13 cellular contexts compared by ENCODE assay signal in the genomic region with DNA sequence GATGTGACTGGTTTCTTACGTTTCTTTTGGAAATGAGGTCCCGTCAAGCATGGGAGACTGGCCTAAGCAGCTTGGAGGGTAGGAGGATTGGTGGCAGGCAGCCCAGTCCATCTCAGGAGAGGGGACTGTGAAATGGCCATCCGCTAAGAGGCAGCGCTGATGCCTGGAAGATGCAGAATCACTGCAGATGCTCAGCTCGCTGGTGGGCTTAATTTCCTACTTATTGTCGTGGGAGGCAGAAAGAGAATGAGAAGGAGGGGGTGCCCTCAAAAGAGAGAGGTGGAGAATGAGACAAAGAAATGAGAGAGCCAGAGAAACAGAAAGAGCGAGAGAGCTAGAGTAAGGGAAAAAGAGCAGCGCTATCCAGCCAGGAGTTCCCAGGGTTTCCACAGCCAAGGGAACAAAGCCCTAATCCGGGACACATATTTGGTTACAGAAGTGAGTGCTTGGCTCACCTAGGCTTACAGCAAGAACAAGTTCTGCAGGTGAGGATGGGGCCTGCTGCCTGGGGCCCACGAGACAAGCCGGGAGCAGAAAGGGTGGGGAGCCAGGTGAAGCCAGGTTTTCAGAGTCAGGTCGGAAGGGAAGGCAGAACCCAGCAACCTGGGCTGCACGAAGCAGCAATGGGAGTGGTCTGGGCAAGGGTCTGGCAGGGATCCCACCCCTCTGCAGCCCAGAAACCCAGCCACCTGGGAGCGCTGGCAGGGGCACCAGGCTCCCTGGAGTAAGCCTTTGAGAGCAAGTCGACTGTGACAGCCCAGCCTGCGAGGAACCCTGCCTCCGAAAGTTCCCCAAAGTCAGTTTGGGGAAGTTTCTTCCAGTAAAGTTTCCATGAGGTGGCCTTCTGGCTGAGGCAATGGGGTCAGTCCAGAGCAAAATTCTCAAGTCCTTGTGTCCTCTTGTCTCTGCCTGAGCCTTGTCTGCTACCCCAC. TPM values are rescaled to one million over a fixed set of nuclear protein-coding genes. Genes with fewer than 3 reads are reported as not detected.
DNase-seq lines count a peak whose midpoint lies in the region; ATAC-seq, FAIRE-seq and TF ChIP-seq lines count a peak whose summit lies in the region.
"Had no signal": no experiment of that assay in that cellular context is flagged by ENCODE, and none has a peak within 500 bp of the region (broad histone marks: within the 10 kb centered on the region; RNA-seq: fewer than 3 reads in every experiment).

No MANE protein-coding gene starts in this region.

- peak overlapping the region in 1 of 2 donors; percentile 3 for H3K27ac ChIP-seq in small intestine (ENCODE audit: low read depth in 1 of 2, low read length in 1 of 2)

- H3K9me3 ChIP-seq in small intestine (ENCODE audit: control insufficient read depth, low read depth): no peaks in the 10 kb centered on the region

- no peaks in the 10 kb centered on the region for H3K27me3 ChIP-seq in small intestine (ENCODE audit: control insufficient read depth in 2 of 2, insufficient read depth in 2 of 2, low read length in 2 of 2)

- H3K4me3 Mint-ChIP-seq in activated T-helper 1 cell treated with anti-CD3 and anti-CD28 coated beads, Interleukin-12 subunit alpha, Interleukin-12 subunit beta, Interleukin-2, Interleukin-4 antibody, amounts not matched to agents 30 ng/mL and 10 ng/mL and 1 ng/mL, durations not matched to agents 14 hours and 24 hours and 36 hours: no peak overlapping the region
- no peak overlapping the region for H3K4me3 Mint-ChIP-seq in neural crest cell

- DNase-seq in CD1c-positive myeloid dendritic cell (ENCODE audit: extremely low spot score) (peak; percentile 80), GM20000 (ENCODE audit: low spot score) (peak; percentile 38), neural crest cell (ENCODE audit: low read depth, low spot score) (no peak), small intestine (no peak), OCI-M2 (lab: John Stamatoyannopoulos, UW; ENCODE audit: unreplicated experiment) (no peak), lower leg skin (ENCODE audit: low spot score in 2 of 2) (no peak)
- no peak for DNase-seq in activated T-helper 1 cell treated with anti-CD3 and anti-CD28 coated beads, Interleukin-12 subunit alpha, Interleukin-12 subunit beta, Interleukin-2, Interleukin-4 antibody, amounts not matched to agents 30 ng/mL and 10 ng/mL and 1 ng/mL, durations not matched to agents 14 hours and 24 hours and 36 hours (ENCODE audit: low spot score)
- DNase-seq: DMS153, NCI-H146, SHP77 had no signal

- H3K4me1 Mint-ChIP-seq in activated T-helper 1 cell treated with anti-CD3 and anti-CD28 coated beads, Interleukin-12 subunit alpha, Interleukin-12 subunit beta, Interleukin-2, Interleukin-4 antibody, amounts not matched to agents 30 ng/mL and 10 ng/mL and 1 ng/mL, durations not matched to agents 14 hours and 24 hours and 36 hours (ENCODE audit: low read depth): peaks cover 39% of the 10 kb centered on the region
- H3K4me1 Mint-ChIP-seq in neural crest cell: peaks cover 32% of the 10 kb centered on the region

- TF ChIP-seq CTCF in GM20000 (IDR thresholded peaks at IDR 0.05; ENCODE audit: extremely low read depth, missing control alignments) (no peak), neural crest cell (conservative IDR thresholded peaks at IDR 0.05) (no peak), lower leg skin (IDR thresholded peaks at IDR 0.05) (no peak)

- no peaks in the 10 kb centered on the region for H3K9me3 Mint-ChIP-seq in activated T-helper 1 cell treated with anti-CD3 and anti-CD28 coated beads, Interleukin-12 subunit alpha, Interleukin-12 subunit beta, Interleukin-2, Interleukin-4 antibody, amounts not matched to agents 30 ng/mL and 10 ng/mL and 1 ng/mL, durations not matched to agents 14 hours and 24 hours and 36 hours
- no peaks in the 10 kb centered on the region for H3K9me3 Mint-ChIP-seq in neural crest cell

- peaks cover 0 to 2% of the 10 kb centered on the region in 2 donors for H3K36me3 ChIP-seq in small intestine (ENCODE audit: control insufficient read depth in 2 of 2, insufficient read depth in 2 of 2, low read length in 2 of 2)

- intact Hi-C loops in activated T-helper 1 cell treated with anti-CD3 and anti-CD28 coated beads, Interleukin-12 subunit alpha, Interleukin-12 subunit beta, Interleukin-2, Interleukin-4 antibody, amounts not matched to agents 30 ng/mL and 10 ng/mL and 1 ng/mL, durations not matched to agents 14 hours and 24 hours and 36 hours (cut with micrococcal nuclease): no loop called here
- intact Hi-C loops in lower leg skin (cut with DNase I; ENCODE audit: low total_unique reads): no loop called here

- no peak for ATAC-seq in HG02852 (IDR thresholded peaks at IDR 0.05; ENCODE audit: unreplicated experiment)

- no peak overlapping the region for H3K4me3 ChIP-seq in small intestine (ENCODE audit: low read depth in 1 of 2, low read length in 2 of 2)
- no peak overlapping the region for H3K4me3 ChIP-seq in lower leg skin (ENCODE audit: low read depth, poor library complexity, severe bottlenecking)

- H3K27ac Mint-ChIP-seq in activated T-helper 1 cell treated with anti-CD3 and anti-CD28 coated beads, Interleukin-12 subunit alpha, Interleukin-12 subunit beta, Interleukin-2, Interleukin-4 antibody, amounts not matched to agents 30 ng/mL and 10 ng/mL and 1 ng/mL, durations not matched to agents 14 hours and 24 hours and 36 hours: peak overlapping the region; percentile 10
- H3K27ac Mint-ChIP-seq in neural crest cell (ENCODE audit: unreplicated experiment): peak overlapping the region; percentile 28

- H3K4me1 ChIP-seq in small intestine (ENCODE audit: control insufficient read depth in 2 of 2, insufficient read depth in 1 of 2, low read depth in 1 of 2, low read length in 1 of 2): peaks cover 0 to 15% of the 10 kb centered on the region in 2 donors

- no peak for FAIRE-seq in small intestine (lab: Jason Lieb, UNC)
- FAIRE-seq: colon, H54 had no signal

- peaks cover 21% of the 10 kb centered on the region for H3K36me3 Mint-ChIP-seq in activated T-helper 1 cell treated with anti-CD3 and anti-CD28 coated beads, Interleukin-12 subunit alpha, Interleukin-12 subunit beta, Interleukin-2, Interleukin-4 antibody, amounts not matched to agents 30 ng/mL and 10 ng/mL and 1 ng/mL, durations not matched to agents 14 hours and 24 hours and 36 hours (ENCODE audit: low read depth)
- H3K36me3 Mint-ChIP-seq in neural crest cell (ENCODE audit: low read depth): no peaks in the 10 kb centered on the region

- no peaks in the 10 kb centered on the region for H3K27me3 Mint-ChIP-seq in activated T-helper 1 cell treated with anti-CD3 and anti-CD28 coated beads, Interleukin-12 subunit alpha, Interleukin-12 subunit beta, Interleukin-2, Interleukin-4 antibody, amounts not matched to agents 30 ng/mL and 10 ng/mL and 1 ng/mL, durations not matched to agents 14 hours and 24 hours and 36 hours (ENCODE audit: insufficient read depth)
- no peaks in the 10 kb centered on the region for H3K27me3 Mint-ChIP-seq in neural crest cell (ENCODE audit: low read depth)

- TF ChIP-seq POLR2A in lower leg skin (IDR thresholded peaks at IDR 0.05): no peak

- 82 to 93% (median 82%) methylated on average over 17 of the region's 17 CpGs for WGBS in small intestine, 3 donors
- WGBS in lower leg skin, 2 donors: 42 to 46% methylated on average over 16 to 17 of the region's 17 CpGs

RNA-seq across cellular contexts. Expression of gene ECE1, which starts 5.8 kb away (rescaled TPM):
- total RNA-seq in activated T-helper 1 cell treated with anti-CD3 and anti-CD28 coated beads, Interleukin-12 subunit alpha, Interleukin-12 subunit beta, Interleukin-2, Interleukin-4 antibody, amounts not matched to agents 30 ng/mL and 10 ng/mL and 1 ng/mL, durations not matched to agents 14 hours and 24 hours and 36 hours: 139 and 140 TPM in 2 replicates
- 38.3 and 40.3 TPM in 2 replicates for total RNA-seq in neural crest cell
- polyA plus RNA-seq in small intestine: 10 to 100 TPM; 20.8 to 58.1 (median 22.7) TPM
- total RNA-seq in lower leg skin: 10 to 100 TPM; 37.1 to 68.9 (median 48.3) TPM

Comparison
In these comparisons a context has a peak if more than half of its experiments do, and no peak if none do; other contexts are left out.
1. DNase-seq: peak in CD1c-positive myeloid dendritic cell (single experiment) and GM20000 (single experiment); none in activated T-helper 1 cell treated with anti-CD3 and anti-CD28 coated beads, Interleukin-12 subunit alpha, Interleukin-12 subunit beta, Interleukin-2, Interleukin-4 antibody, amounts not matched to agents 30 ng/mL and 10 ng/mL and 1 ng/mL, durations not matched to agents 14 hours and 24 hours and 36 hours (single experiment), neural crest cell (single experiment), small intestine (single experiment), OCI-M2 (single experiment) and lower leg skin (0 of 2).